In the genomic region with DNA sequence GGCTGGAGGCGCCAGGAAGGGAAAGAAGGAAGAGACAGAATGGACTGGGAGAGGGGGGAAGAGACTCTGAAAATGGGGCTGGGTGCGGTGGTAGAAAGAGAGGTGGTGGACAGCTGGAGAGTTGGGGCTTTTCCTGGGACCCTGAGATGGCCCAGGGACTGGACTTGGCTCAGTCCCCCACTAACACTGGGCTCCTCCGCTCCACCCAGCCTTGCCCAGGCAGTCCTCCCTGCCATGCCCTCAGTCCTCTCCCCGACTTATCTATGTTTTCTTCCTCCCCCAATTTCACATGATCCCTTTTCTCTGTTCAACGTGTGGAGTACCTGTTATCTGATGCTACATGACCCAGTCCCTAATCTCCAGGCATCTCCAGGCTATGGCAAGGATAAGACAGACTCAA, we compare ENCODE assay signal across 22 cellular contexts. TPM values are rescaled to one million over a fixed set of nuclear protein-coding genes. Genes with fewer than 3 reads are reported as not detected.
"Had no signal": no experiment of that assay in that cellular context is flagged by ENCODE, and none has a peak within 500 bp of the region (broad histone marks: within the 10 kb centered on the region; RNA-seq: fewer than 3 reads in every experiment).

No MANE protein-coding gene starts in this region.

- DNase-seq: activated CD4-positive, alpha-beta memory T cell treated with anti-CD3 and anti-CD28 coated beads, Interleukin-2, amount 10 ng/mL, durations not matched to agents 7 days and 5 days; activated CD4-positive, alpha-beta T cell treated with anti-CD3 and anti-CD28 coated beads, Interleukin-2, amount 50 U/mL, for 1 hour; activated CD4-positive, CD25-positive, alpha-beta regulatory T cell; activated T-cell treated with anti-CD3 and anti-CD28 coated beads for 4 hours; body of pancreas; Kasumi-1; KBM-7; NCI-H1105 treated with DMSO at 0.1 percent for 48 hours; NCI-H1436 treated with DMSO at 0.1 percent for 48 hours; NCI-H2081; Peyer's patch; SHP77 treated with DMSO at 0.1 percent for 48 hours; T-cell; T-helper 2 cell; T1000 had no signal

- H3K36me3 Mint-ChIP-seq: activated naive CD4-positive, alpha-beta T cell treated with anti-CD3 and anti-CD28 coated beads, Interleukin-2, amount 50 U/mL, for 24 hours; T-cell had no signal

- H3K4me1 Mint-ChIP-seq: activated naive CD4-positive, alpha-beta T cell treated with anti-CD3 and anti-CD28 coated beads, Interleukin-2, amount 50 U/mL, for 24 hours; T-cell had no signal

- H3K9me3 Mint-ChIP-seq: activated naive CD4-positive, alpha-beta T cell treated with anti-CD3 and anti-CD28 coated beads, Interleukin-2, amount 50 U/mL, for 24 hours; T-cell had no signal

- H3K4me3 ChIP-seq: ascending aorta, body of pancreas, Peyer's patch had no signal

- H3K27ac Mint-ChIP-seq: activated CD4-positive, alpha-beta memory T cell treated with anti-CD3 and anti-CD28 coated beads, Interleukin-2, amount 10 ng/mL, durations not matched to agents 7 days and 5 days; activated naive CD4-positive, alpha-beta T cell treated with anti-CD3 and anti-CD28 coated beads, Interleukin-2, amount 50 U/mL, for 24 hours; T-cell had no signal

- ATAC-seq: body of pancreas, T-cell had no signal

- H3K4me1 ChIP-seq: ascending aorta, body of pancreas, Peyer's patch had no signal

- H3K4me3 Mint-ChIP-seq: activated CD4-positive, alpha-beta memory T cell treated with anti-CD3 and anti-CD28 coated beads, Interleukin-2, amount 10 ng/mL, durations not matched to agents 7 days and 5 days; activated naive CD4-positive, alpha-beta T cell treated with anti-CD3 and anti-CD28 coated beads, Interleukin-2, amount 50 U/mL, for 24 hours; T-cell had no signal

- H3K27me3 ChIP-seq: ascending aorta, body of pancreas, Peyer's patch had no signal

- H3K27ac ChIP-seq: ascending aorta, body of pancreas, Peyer's patch, RWPE1, VCaP had no signal

- H3K36me3 ChIP-seq: ascending aorta, Peyer's patch had no signal

- H3K9me3 ChIP-seq: ascending aorta, body of pancreas, Peyer's patch had no signal

RNA-seq across cellular contexts. Expression of a gene that starts 6.3 kb away (rescaled TPM):
- total RNA-seq: activated CD4-positive, alpha-beta memory T cell treated with anti-CD3 and anti-CD28 coated beads, Interleukin-2, amount 10 ng/mL, durations not matched to agents 7 days and 5 days; activated CD8-positive, alpha-beta memory T cell treated with anti-CD3 and anti-CD28 coated beads for 36 hours; ascending aorta; bronchial epithelial cell; SK-MEL-5; T-cell had no signal
